Comparison of ENCODE assay signal across 18 cellular contexts in genomic region chr3:122859021-122859805, GRCh38.
A peak's percentile ranks its signal among the peaks of the same experiment; 100 is the strongest.
DNase-seq lines count a peak whose midpoint lies in the region; ATAC-seq, FAIRE-seq and TF ChIP-seq lines count a peak whose summit lies in the region.
"Had no signal": no experiment of that assay in that cellular context is flagged by ENCODE, and none has a peak within 500 bp of the region (broad histone marks: within the 10 kb centered on the region; RNA-seq: fewer than 3 reads in every experiment).

No MANE protein-coding gene starts in this region.

- H2AFZ ChIP-seq in MM.1S (ENCODE audit: low read length) (no peak overlapping the region), trophoblast cell (ENCODE audit: insufficient read depth, low read length, poor library complexity) (no peak overlapping the region)
- H2AFZ ChIP-seq: GM23248 had no signal

- no peaks in the 10 kb centered on the region for H3K9me3 Mint-ChIP-seq in naive B cell
- H3K9me3 Mint-ChIP-seq: CD14-positive monocyte; CD4-positive, alpha-beta T cell; CD8-positive, alpha-beta memory T cell had no signal

- peak overlapping the region; percentile 18 for H4K12ac ChIP-seq in trophoblast cell (ENCODE audit: low read depth, low read length)

- H3K9me3 ChIP-seq in MM.1S (replicated peaks; ENCODE audit: insufficient read depth, low read length) (no peaks in the 10 kb centered on the region), trophoblast cell (ENCODE audit: insufficient read depth, low read depth, low read length) (no peaks in the 10 kb centered on the region)
- H3K9me3 ChIP-seq: A549; BE2C; BLaER1 treated with 17β-estradiol and CSF1 and Interleukin-3, amounts not matched to agents 10 nM and 100 nM had no signal

- no peak for DNase-seq in GM18507 (ENCODE audit: extremely low spot score, insufficient read length, low read depth)
- no peak for DNase-seq in MM.1S
- DNase-seq in naive B cell = no peak
- DNase-seq in trophoblast cell = peak; percentile 91 to 95
- no peak for DNase-seq in NCI-H446 (lab: John Stamatoyannopoulos, UW)
- DNase-seq: 8988T; BE2C; CD4-positive, alpha-beta T cell; CD8-positive, alpha-beta memory T cell; GF-D8; H7 had no signal

- peak overlapping the region in 4 of 6 donors; percentile 7 to 49 (median 46) for H3K27ac Mint-ChIP-seq in naive B cell
- H3K27ac Mint-ChIP-seq: CD4-positive, alpha-beta T cell had no signal

- H3K14ac ChIP-seq in trophoblast cell (ENCODE audit: low read length) = no peak overlapping the region

- H3K23ac ChIP-seq in trophoblast cell (ENCODE audit: low read length) = no peak overlapping the region

- no peak for ATAC-seq in naive B cell (ENCODE audit: low read depth in 2 of 2)
- no peak for ATAC-seq in GM18858 (IDR thresholded peaks at IDR 0.05; ENCODE audit: unreplicated experiment)
- ATAC-seq in HG03571 (IDR thresholded peaks at IDR 0.05; ENCODE audit: unreplicated experiment) = no peak
- ATAC-seq: A549 had no signal

- peaks cover 12% of the 10 kb centered on the region for H3F3A ChIP-seq in MM.1S (ENCODE audit: insufficient read depth, low read length)

- H3K4me3 ChIP-seq in MM.1S (ENCODE audit: low read length) (no peak overlapping the region), trophoblast cell (ENCODE audit: low read depth, low read length) (no peak overlapping the region)
- H3K4me3 ChIP-seq: A549; BLaER1 treated with 17β-estradiol and CSF1 and Interleukin-3, amounts not matched to agents 10 nM and 100 nM; GM23248 had no signal

- no peaks in the 10 kb centered on the region for H4K20me1 ChIP-seq in MM.1S (ENCODE audit: insufficient read depth, low read length)
- H4K20me1 ChIP-seq: BLaER1 treated with 17β-estradiol and CSF1 and Interleukin-3, amounts not matched to agents 10 nM and 100 nM had no signal

- H3K9ac ChIP-seq in MM.1S (ENCODE audit: low read length) (no peak overlapping the region), trophoblast cell (ENCODE audit: low read length) (no peak overlapping the region)
- H3K9ac ChIP-seq: BLaER1 treated with 17β-estradiol and CSF1 and Interleukin-3, amounts not matched to agents 10 nM and 100 nM; GM23248 had no signal

- peaks cover 8 to 16% of the 10 kb centered on the region in 2 donors for H3K36me3 Mint-ChIP-seq in naive B cell

- H2AK5ac ChIP-seq in trophoblast cell (ENCODE audit: low read length) = no peak overlapping the region

- H3K36me3 ChIP-seq in MM.1S (replicated peaks; ENCODE audit: insufficient read depth, low read length) = no peaks in the 10 kb centered on the region
- H3K36me3 ChIP-seq in trophoblast cell (ENCODE audit: control insufficient read depth in 1 of 2, insufficient read depth in 2 of 2, low read length in 2 of 2) = no peaks in the 10 kb centered on the region
- H3K36me3 ChIP-seq: BE2C had no signal

- WGBS in trophoblast cell (ENCODE audit: extremely low coverage, insufficient coverage, insufficient read length) = no CpG with 5 or more reads among the region's 5 CpGs

- TF ChIP-seq CTCF in MM.1S (IDR thresholded peaks at IDR 0.05; ENCODE audit: low read length) = no peak

- H3K4ac ChIP-seq in trophoblast cell (ENCODE audit: low read depth, low read length) = no peak overlapping the region

- H3K4me2 ChIP-seq in MM.1S (ENCODE audit: low read depth, low read length) (peak overlapping the region; percentile 63; the same call in 1 of the 2 replicates), trophoblast cell (ENCODE audit: low read length) (no peak overlapping the region)
- H3K4me2 ChIP-seq: A549; BLaER1 treated with 17β-estradiol and CSF1 and Interleukin-3, amounts not matched to agents 10 nM and 100 nM had no signal

- H3K27ac ChIP-seq in MM.1S (ENCODE audit: low read length) (no peak overlapping the region), trophoblast cell (ENCODE audit: low read depth, low read length) (no peak overlapping the region)
- H3K27ac ChIP-seq: A549; BLaER1 treated with 17β-estradiol and CSF1 and Interleukin-3, amounts not matched to agents 10 nM and 100 nM; GM23248 had no signal

- no peaks in the 10 kb centered on the region for H3K79me1 ChIP-seq in trophoblast cell (ENCODE audit: low read length)

- H3K79me2 ChIP-seq in MM.1S (ENCODE audit: low read length) = no peaks in the 10 kb centered on the region
- no peaks in the 10 kb centered on the region for H3K79me2 ChIP-seq in trophoblast cell (ENCODE audit: control insufficient read depth, insufficient read depth, low read length, poor library complexity)

- H3K4me1 ChIP-seq in MM.1S (ENCODE audit: low read length) (peaks cover 34% of the 10 kb centered on the region), trophoblast cell (ENCODE audit: control insufficient read depth in 1 of 2, insufficient read depth in 2 of 2, low read length in 2 of 2) (no peaks in the 10 kb centered on the region)
- H3K4me1 ChIP-seq: A549, BE2C had no signal

- H4K8ac ChIP-seq in trophoblast cell (ENCODE audit: low read depth, low read length) = no peak overlapping the region

- H3K4me1 Mint-ChIP-seq in naive B cell = no peaks in the 10 kb centered on the region
- H3K4me1 Mint-ChIP-seq: CD14-positive monocyte; CD8-positive, alpha-beta memory T cell had no signal

- H3K9me2 ChIP-seq in MM.1S (replicated peaks; ENCODE audit: insufficient read depth, low read length) = no peaks in the 10 kb centered on the region

- H4K91ac ChIP-seq in trophoblast cell (ENCODE audit: low read depth, low read length) = peak overlapping the region; percentile 5

- H2BK5ac ChIP-seq in trophoblast cell (ENCODE audit: low read depth, low read length, poor library complexity) = peak overlapping the region; percentile 49

- H3K27me3 ChIP-seq in MM.1S (replicated peaks; ENCODE audit: insufficient read depth, low read length) (no peaks in the 10 kb centered on the region), trophoblast cell (ENCODE audit: insufficient read depth, low read length) (no peaks in the 10 kb centered on the region)
- H3K27me3 ChIP-seq: BE2C; BLaER1 treated with 17β-estradiol and CSF1 and Interleukin-3, amounts not matched to agents 10 nM and 100 nM had no signal

- H2BK12ac ChIP-seq in trophoblast cell (ENCODE audit: low read length) = no peak overlapping the region

- H3K18ac ChIP-seq in trophoblast cell (ENCODE audit: low read length) = no peak overlapping the region

- H3K27me3 Mint-ChIP-seq in naive B cell = no peaks in the 10 kb centered on the region
- H3K27me3 Mint-ChIP-seq: CD4-positive, alpha-beta T cell; CD8-positive, alpha-beta memory T cell had no signal

- H3K4me3 Mint-ChIP-seq in naive B cell = no peak overlapping the region
- H3K4me3 Mint-ChIP-seq: CD14-positive monocyte; CD4-positive, alpha-beta T cell; CD8-positive, alpha-beta memory T cell had no signal

- peak; percentile 24 for FAIRE-seq in GM18507 (lab: Jason Lieb, UNC)
- FAIRE-seq: H1 had no signal

- H2BK120ac ChIP-seq in trophoblast cell (ENCODE audit: insufficient read depth, low read length, poor library complexity) = peak overlapping the region; percentile 33

Comparison
In these comparisons a context has a peak if more than half of its experiments do, and no peak if none do; other contexts are left out.
1. DNase-seq: peak in trophoblast cell (2 of 2); none in GM18507 (single experiment), MM.1S (single experiment), naive B cell (single experiment) and NCI-H446 (0 of 2).